Comparison of ENCODE assay signal across 25 cellular contexts in genomic region chr1:154764773-154765172, GRCh38.
"Had no signal": no experiment of that assay in that cellular context is flagged by ENCODE, and none has a peak within 500 bp of the region (broad histone marks: within the 10 kb centered on the region; RNA-seq: fewer than 3 reads in every experiment).

No MANE protein-coding gene starts in this region.

- H3K9me3 ChIP-seq: stomach, suprapubic skin, testis, thoracic aorta, thyroid gland, tibial artery, tibial nerve, transverse colon, upper lobe of left lung, upper lobe of right lung, uterus, vagina had no signal

- H3K4me1 ChIP-seq: testis had no signal

- FAIRE-seq: urothelium cell line had no signal

- H3K27ac ChIP-seq: stomach, suprapubic skin, testis, thoracic aorta, thyroid gland, tibial artery, tibial nerve, transverse colon, upper lobe of left lung, upper lobe of right lung, uterus, vagina had no signal

- DNase-seq: stimulated activated CD4-positive, alpha-beta T cell treated with anti-CD3 and anti-CD28 coated beads, Interleukin-2, amount 100 ng/mL, for 48 hours; stimulated activated CD4-positive, alpha-beta T cell treated with anti-CD3 and anti-CD28 coated beads, Interleukin-4, amount 100 ng/mL, for 1 hour; stimulated activated CD4-positive, alpha-beta T cell treated with anti-CD3 and anti-CD28 coated beads, Interleukin-4, amount 100 ng/mL, for 24 hours; stimulated activated CD4-positive, alpha-beta T cell treated with anti-CD3 and anti-CD28 coated beads, Interleukin-4, amount 100 ng/mL, for 4 hours; stimulated activated naive B cell treated with anti-CD40 and anti-IgM and Interleukin-4, amounts not matched to agents 10 μg/mL and 1 μg/mL and 100 μg/mL, for 72 hours; stimulated activated naive CD4-positive, alpha-beta T cell; stimulated activated naive CD4-positive, alpha-beta T cell treated with Interleukin-2 at 50 U/mL for 16 hours; stimulated activated naive CD8-positive, alpha-beta T cell treated with anti-CD3 and anti-CD28 coated beads, Interleukin-15, amount 100 ng/mL, for 72 hours; stimulated activated naive CD8-positive, alpha-beta T cell treated with anti-CD3 and anti-CD28 coated beads, Interleukin-15, Interleukin-2, amounts not matched to agents 100 U/mL and 50 U/mL, for 24 hours; stomach; substantia nigra; testis; thyroid gland; tibial artery; transverse colon; upper lobe of left lung; uterus had no signal

- H3K27me3 ChIP-seq: testis, thyroid gland, uterus, vagina had no signal

- H3K36me3 ChIP-seq: stomach, suprapubic skin, thoracic aorta, thyroid gland, tibial artery, tibial nerve, transverse colon, upper lobe of left lung, upper lobe of right lung, uterus, vagina had no signal

- ATAC-seq: stimulated activated effector memory CD8-positive, alpha-beta T cell treated with anti-CD3 and anti-CD28 coated beads, Interleukin-12 subunit alpha, Interleukin-12 subunit beta, amount 100 ng/mL, for 72 hours; stimulated activated memory B cell treated with anti-CD40 and anti-IgM and Interleukin-4, amounts not matched to agents 10 μg/mL and 1 μg/mL and 100 μg/mL, for 72 hours; stimulated activated naive B cell treated with anti-CD40 and anti-IgM and Interleukin-4, amounts not matched to agents 10 μg/mL and 1 μg/mL and 100 μg/mL, for 72 hours; stimulated activated naive CD8-positive, alpha-beta T cell treated with anti-CD3 and anti-CD28 coated beads, Interleukin-15, amount 100 ng/mL, for 72 hours; stimulated activated naive CD8-positive, alpha-beta T cell treated with anti-CD3 and anti-CD28 coated beads, Interleukin-15, Interleukin-2, amounts not matched to agents 100 U/mL and 50 U/mL, for 24 hours; upper lobe of right lung had no signal

- H3K4me3 ChIP-seq: stomach, suprapubic skin, testis, thoracic aorta, thyroid gland, tibial artery, tibial nerve, transverse colon, upper lobe of left lung, upper lobe of right lung, uterus, vagina had no signal
